Comparison of ENCODE assay signal across 2 cellular contexts in genomic region chr11:69892237-69892985, GRCh38.
TF ChIP-seq lines count a peak whose summit lies in the region.

No MANE protein-coding gene starts in this region.

TF ChIP-seq in HCT116, 20 proteins besides CTCF, POLR2A, EP300 and RAD21:
- TF ChIP-seq REST (IDR thresholded peaks at IDR 0.05; ENCODE audit: low read depth) (no peak), EZH2phosphoT487 (IDR thresholded peaks at IDR 0.05; ENCODE audit: borderline replicate concordance) (no peak), ZBTB33 (IDR thresholded peaks at IDR 0.05; ENCODE audit: extremely low read depth, insufficient replicate concordance, low read length) (no peak), EGR1 (IDR thresholded peaks at IDR 0.05; ENCODE audit: low read depth) (no peak), ZNF274 (IDR thresholded peaks at IDR 0.05; ENCODE audit: low read depth, low read length) (no peak), POLR2AphosphoS5 (IDR thresholded peaks at IDR 0.05; ENCODE audit: low read depth, low read length) (no peak), CEBPB (IDR thresholded peaks at IDR 0.05; ENCODE audit: low read depth) (no peak), TCF7L2 (IDR thresholded peaks at IDR 0.05; ENCODE audit: borderline replicate concordance, extremely low read depth, insufficient read depth, insufficient read length) (no peak)

TF ChIP-seq in HepG2, 621 proteins besides CTCF, POLR2A, EP300 and RAD21 (continued from another document and continues in another):
- TF ChIP-seq HIC2 (CRISPR knock-in tag; IDR thresholded peaks at IDR 0.05; ENCODE audit: low read depth) = no peak
- TF ChIP-seq SKI (IDR thresholded peaks at IDR 0.05; ENCODE audit: partially characterized antibody) = no peak
- peak; percentile 84 for TF ChIP-seq ZNF629 (CRISPR knock-in tag; conservative IDR thresholded peaks at IDR 0.05)
- no peak for TF ChIP-seq SP5 (CRISPR knock-in tag; IDR thresholded peaks at IDR 0.05; ENCODE audit: borderline replicate concordance, low read depth)
- TF ChIP-seq RNF2 (conservative IDR thresholded peaks at IDR 0.05; ENCODE audit: low read depth) = no peak
- TF ChIP-seq KDM2A (CRISPR knock-in tag; IDR thresholded peaks at IDR 0.05; ENCODE audit: borderline replicate concordance, low read depth) = peak; percentile 29; the same call in 1 of the 2 replicates
- no peak for TF ChIP-seq ZNF138 (CRISPR knock-in tag; IDR thresholded peaks at IDR 0.05; ENCODE audit: low read depth)
- peak; percentile 21 for TF ChIP-seq XRCC5 (optimal IDR thresholded peaks at IDR 0.05; ENCODE audit: low read length)
- peak; percentile 12; the same call in 1 of the 2 replicates for TF ChIP-seq ZNF687 (CRISPR knock-in tag; IDR thresholded peaks at IDR 0.05)
- no peak for TF ChIP-seq NFKB2 (CRISPR knock-in tag; IDR thresholded peaks at IDR 0.05; ENCODE audit: borderline replicate concordance)
- TF ChIP-seq PBX2 (CRISPR knock-in tag; IDR thresholded peaks at IDR 0.05) = no peak
- TF ChIP-seq DMTF1 (CRISPR knock-in tag; IDR thresholded peaks at IDR 0.05) = no peak
- no peak for TF ChIP-seq ETV6 (CRISPR knock-in tag; conservative IDR thresholded peaks at IDR 0.05)
- no peak for TF ChIP-seq PAXIP1 (CRISPR knock-in tag; conservative IDR thresholded peaks at IDR 0.05)
- TF ChIP-seq ZBTB40 (IDR thresholded peaks at IDR 0.05) = no peak
- no peak for TF ChIP-seq ZBTB40 (CRISPR knock-in tag; IDR thresholded peaks at IDR 0.05)
- peak; percentile 42 for TF ChIP-seq STAG1 (CRISPR knock-in tag; IDR thresholded peaks at IDR 0.05)
- TF ChIP-seq KDM4B (CRISPR knock-in tag; IDR thresholded peaks at IDR 0.05) = no peak
- no peak for TF ChIP-seq ZFYVE20 (CRISPR knock-in tag; IDR thresholded peaks at IDR 0.05; ENCODE audit: borderline replicate concordance, low read depth)
- TF ChIP-seq ZMYM3 (CRISPR knock-in tag; IDR thresholded peaks at IDR 0.05) = peak; percentile 47; the same call in 1 of the 2 replicates
- peak; percentile 30 for TF ChIP-seq GABPB1 (CRISPR knock-in tag; IDR thresholded peaks at IDR 0.05)
- TF ChIP-seq CENPT (CRISPR knock-in tag; IDR thresholded peaks at IDR 0.05; ENCODE audit: low read depth) = no peak
- TF ChIP-seq CENPX (CRISPR knock-in tag; IDR thresholded peaks at IDR 0.05) = no peak
- no peak for TF ChIP-seq FOXJ3 (CRISPR knock-in tag; IDR thresholded peaks at IDR 0.05; ENCODE audit: borderline replicate concordance)
- TF ChIP-seq ZFP91 (CRISPR knock-in tag; IDR thresholded peaks at IDR 0.05; ENCODE audit: borderline replicate concordance) = peak; percentile 37; the same call in 1 of the 2 replicates
